9 cellular contexts compared by ENCODE assay signal in genomic region chr3:187027531-187027936, GRCh38.
DNase-seq lines count a peak whose midpoint lies in the region; ATAC-seq and TF ChIP-seq lines count a peak whose summit lies in the region.
"Had no signal": no experiment of that assay in that cellular context is flagged by ENCODE, and none has a peak within 500 bp of the region (broad histone marks: within the 10 kb centered on the region; RNA-seq: fewer than 3 reads in every experiment).

No MANE protein-coding gene starts in this region.

- intact Hi-C loops in psoas muscle (cut with DNase I), result no loop called here

- DNase-seq in activated CD4-positive, alpha-beta T cell treated with anti-CD3 and anti-CD28 coated beads for 1 hour, result peak; percentile 61
- DNase-seq in central memory CD4-positive, alpha-beta T cell, result peak; percentile 87
- DNase-seq in stimulated activated naive CD4-positive, alpha-beta T cell treated with Interleukin-2 at 50 U/mL for 16 hours (lab: John Stamatoyannopoulos, UW), result peak; percentile 54
- no peak for DNase-seq in psoas muscle
- DNase-seq in SW480 (ENCODE audit: low spot score), result no peak
- DNase-seq: NCI-H2081 treated with DMSO at 0.1 percent for 48 hours had no signal

- no peak overlapping the region for H3K4me3 ChIP-seq in psoas muscle
- H3K4me3 ChIP-seq: smooth muscle cell had no signal

- no peaks in the 10 kb centered on the region for H3K4me1 ChIP-seq in psoas muscle

- H3K36me3 ChIP-seq in psoas muscle (ENCODE audit: insufficient read depth in 1 of 2, low read depth in 1 of 2), result no peaks in the 10 kb centered on the region

- ATAC-seq in GM21528 (IDR thresholded peaks at IDR 0.05; ENCODE audit: low FRiP score, unreplicated experiment), result peak; percentile 39
- ATAC-seq in psoas muscle, result no peak
- no peak for ATAC-seq in GM19452 (IDR thresholded peaks at IDR 0.05; ENCODE audit: unreplicated experiment)

- no peaks in the 10 kb centered on the region for H3K9me3 ChIP-seq in psoas muscle

- TF ChIP-seq CTCF in psoas muscle (IDR thresholded peaks at IDR 0.05), result no peak

- WGBS in psoas muscle, 3 donors, result 88 to 90% (median 89%) methylated on average over 7 of the region's 7 CpGs

- no peaks in the 10 kb centered on the region for H3K27me3 ChIP-seq in psoas muscle (ENCODE audit: insufficient read depth in 3 of 3, low read length in 2 of 3)

- no peak overlapping the region for H3K27ac ChIP-seq in psoas muscle

Comparison
In these comparisons a context has a peak if more than half of its experiments do, and no peak if none do; other contexts are left out.
1. DNase-seq: peak in activated CD4-positive, alpha-beta T cell treated with anti-CD3 and anti-CD28 coated beads for 1 hour (single experiment), central memory CD4-positive, alpha-beta T cell (single experiment) and stimulated activated naive CD4-positive, alpha-beta T cell treated with Interleukin-2 at 50 U/mL for 16 hours (single experiment); none in psoas muscle (0 of 2) and SW480 (single experiment).